8 cellular contexts compared by ENCODE assay signal in the genomic region with DNA sequence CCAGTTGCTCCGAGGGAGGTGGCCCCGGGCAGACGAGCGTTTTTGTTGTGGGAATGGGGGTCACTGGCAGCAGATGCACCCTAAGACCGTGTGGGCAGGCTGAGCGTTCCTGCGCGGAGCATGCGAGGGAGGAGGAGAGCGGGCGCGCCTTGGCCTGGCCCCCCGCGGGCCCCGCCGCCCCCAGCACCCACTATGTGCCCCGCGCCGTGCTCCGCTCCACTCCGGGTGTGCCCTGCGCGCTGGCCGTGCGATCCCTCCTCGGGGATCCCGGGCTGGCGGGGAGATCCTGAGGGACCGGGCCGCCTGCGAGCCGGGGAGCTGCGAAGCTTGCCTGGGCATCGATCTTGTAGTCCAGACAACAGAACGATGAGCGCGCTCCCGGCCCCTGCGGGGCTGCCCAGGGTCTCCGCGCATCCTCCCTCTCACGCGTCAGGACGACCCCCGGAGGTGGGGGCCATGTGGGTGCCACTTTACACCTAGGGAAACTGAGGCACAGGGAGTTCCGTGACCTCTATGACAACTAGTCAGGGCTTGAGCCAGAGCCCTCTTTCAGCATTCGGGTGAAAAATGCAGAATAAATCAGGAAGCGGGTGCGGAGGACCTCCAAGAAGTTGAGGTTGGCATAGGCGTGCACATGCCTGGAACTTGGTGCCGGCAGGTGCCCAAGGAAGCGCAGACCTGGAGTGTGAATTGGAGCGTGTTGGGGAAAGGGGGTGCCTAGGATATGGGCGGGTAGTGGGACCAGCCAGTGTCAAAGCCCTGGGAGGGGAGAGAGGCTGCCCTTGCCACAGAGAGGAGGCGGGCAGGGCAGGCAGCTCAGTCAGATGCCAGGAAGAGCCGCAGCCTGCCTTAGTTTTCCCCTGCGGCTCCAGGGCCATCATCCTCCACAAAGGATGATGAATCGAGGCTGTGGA. TPM values are rescaled to one million over a fixed set of nuclear protein-coding genes. Genes with fewer than 3 reads are reported as not detected.
DNase-seq lines count a peak whose midpoint lies in the region; ATAC-seq and TF ChIP-seq lines count a peak whose summit lies in the region.

No MANE protein-coding gene starts in this region.

- DNase-seq in activated naive CD4-positive, alpha-beta T cell treated with anti-CD3 and anti-CD28 coated beads for 36 hours, result no peak
- no peak for DNase-seq in activated naive CD4-positive, alpha-beta T cell treated with Interleukin-2 at 50 U/mL for 16 hours
- DNase-seq in SK-N-DZ (ENCODE audit: low spot score), result peak; percentile 32
- peak; percentile 21 for DNase-seq in epithelial cell of esophagus (ENCODE audit: low read depth)
- no peak for DNase-seq in NCI-H2081 (lab: John Stamatoyannopoulos, UW)
- no peak for DNase-seq in mesenteric fat pad (ENCODE audit: low spot score)

- intact Hi-C loops in activated naive CD4-positive, alpha-beta T cell treated with anti-CD3 and anti-CD28 coated beads for 36 hours (cut with micrococcal nuclease), result loop anchor here (5.0 kb wide), 1 partner anchor 248 kb away; a partner anchor contains a TSS

- no peak for ATAC-seq in HG02981 (IDR thresholded peaks at IDR 0.05; ENCODE audit: unreplicated experiment)

- no peaks in the 10 kb centered on the region for H3K9me3 Mint-ChIP-seq in activated naive CD4-positive, alpha-beta T cell treated with anti-CD3 and anti-CD28 coated beads for 36 hours
- no peaks in the 10 kb centered on the region for H3K9me3 Mint-ChIP-seq in nephron

- peak overlapping the region; percentile 73 for H3K4me3 Mint-ChIP-seq in activated naive CD4-positive, alpha-beta T cell treated with anti-CD3 and anti-CD28 coated beads for 36 hours
- peak overlapping the region; percentile 81 to 90 (median 86) for H3K4me3 Mint-ChIP-seq in nephron

- H3K4me3 ChIP-seq in epithelial cell of esophagus (ENCODE audit: low read length), result peak overlapping the region; percentile 62

- peak overlapping the region; percentile 24 for H3K27ac Mint-ChIP-seq in activated naive CD4-positive, alpha-beta T cell treated with anti-CD3 and anti-CD28 coated beads for 36 hours
- peak overlapping the region; percentile 92 to 97 (median 94) for H3K27ac Mint-ChIP-seq in nephron

- H3K27me3 Mint-ChIP-seq in activated naive CD4-positive, alpha-beta T cell treated with anti-CD3 and anti-CD28 coated beads for 36 hours (ENCODE audit: low read depth), result peaks cover 7% of the 10 kb centered on the region
- H3K27me3 Mint-ChIP-seq in nephron (ENCODE audit: low read depth), result peaks cover 14% of the 10 kb centered on the region

- CTCF ChIA-PET in activated naive CD4-positive, alpha-beta T cell treated with anti-CD3 and anti-CD28 coated beads for 36 hours (lab: Charles Lee), result no interaction called here

- no peaks in the 10 kb centered on the region for H3K36me3 Mint-ChIP-seq in activated naive CD4-positive, alpha-beta T cell treated with anti-CD3 and anti-CD28 coated beads for 36 hours (ENCODE audit: low read depth)
- H3K36me3 Mint-ChIP-seq in nephron (ENCODE audit: low read depth), result no peaks in the 10 kb centered on the region

- H3K4me1 Mint-ChIP-seq in activated naive CD4-positive, alpha-beta T cell treated with anti-CD3 and anti-CD28 coated beads for 36 hours (ENCODE audit: low read depth), result peaks cover 37% of the 10 kb centered on the region
- peaks cover 35% of the 10 kb centered on the region for H3K4me1 Mint-ChIP-seq in nephron

- no peak for TF ChIP-seq CTCF in epithelial cell of esophagus (IDR thresholded peaks at IDR 0.05; ENCODE audit: insufficient read depth, low read depth, low read length, missing control alignments)
- no peak for TF ChIP-seq CTCF in nephron (IDR thresholded peaks at IDR 0.05; ENCODE audit: unreplicated experiment in 3 of 3)

RNA-seq across cellular contexts. Expression of a gene that starts 1.3 kb away (rescaled TPM):
- 10 to 100 TPM; 18.4 to 21.6 TPM for total RNA-seq in activated naive CD4-positive, alpha-beta T cell treated with anti-CD3 and anti-CD28 coated beads for 36 hours
- polyA plus RNA-seq in SK-N-DZ (2014; cell fraction: cytosol; rRNA removed), result 34.8 and 41.5 TPM in 2 replicates
- polyA plus RNA-seq in SK-N-DZ (2014; cell fraction: nucleus; rRNA removed), result 38.9 and 45.3 TPM in 2 replicates
- total RNA-seq in mesenteric fat pad, result 29.4 TPM

RNA-seq across cellular contexts. Expression of a gene that starts 57.3 kb away (rescaled TPM):
- 10 to 100 TPM; 28.5 to 29.5 TPM for total RNA-seq in activated naive CD4-positive, alpha-beta T cell treated with anti-CD3 and anti-CD28 coated beads for 36 hours
- polyA plus RNA-seq in SK-N-DZ (2014; cell fraction: cytosol; rRNA removed), result 36.0 and 75.0 TPM in 2 replicates
- 26.4 and 29.5 TPM in 2 replicates for polyA plus RNA-seq in SK-N-DZ (2014; cell fraction: nucleus; rRNA removed)
- 50.9 TPM for total RNA-seq in mesenteric fat pad

Comparison
In these comparisons a context has a peak if more than half of its experiments do, and no peak if none do; other contexts are left out.
1. DNase-seq: peak in SK-N-DZ (single experiment) and epithelial cell of esophagus (single experiment); none in activated naive CD4-positive, alpha-beta T cell treated with anti-CD3 and anti-CD28 coated beads for 36 hours (single experiment), activated naive CD4-positive, alpha-beta T cell treated with Interleukin-2 at 50 U/mL for 16 hours (single experiment), NCI-H2081 (0 of 2) and mesenteric fat pad (single experiment).